In genomic region chr7:88226201-88226600, GRCh38 we compare ENCODE assay signal across 1 cellular context.
TF ChIP-seq lines count a peak whose summit lies in the region.

No MANE protein-coding gene starts in this region.

TF ChIP-seq in HepG2, 621 proteins besides CTCF, POLR2A, EP300 and RAD21 (continued from another document):
- TF ChIP-seq ZNF572 (CRISPR knock-in tag; IDR thresholded peaks at IDR 0.05) (no peak), ZNF44 (CRISPR knock-in tag; IDR thresholded peaks at IDR 0.05) (no peak), TBX3 (IDR thresholded peaks at IDR 0.05; ENCODE audit: borderline replicate concordance) (no peak), ZFP90 (CRISPR knock-in tag; IDR thresholded peaks at IDR 0.05; ENCODE audit: borderline replicate concordance) (no peak), ARNT (IDR thresholded peaks at IDR 0.05) (no peak), ZNF33A (CRISPR knock-in tag; IDR thresholded peaks at IDR 0.05; ENCODE audit: borderline replicate concordance) (no peak), ZNF574 (CRISPR knock-in tag; IDR thresholded peaks at IDR 0.05) (no peak), ZNF703 (CRISPR knock-in tag; IDR thresholded peaks at IDR 0.05; ENCODE audit: borderline replicate concordance) (no peak), ZNF513 (CRISPR knock-in tag; conservative IDR thresholded peaks at IDR 0.05) (no peak), NR2F6 (IDR thresholded peaks at IDR 0.05) (no peak; the same call in 1 of the 2 replicates), NR2F6 (CRISPR knock-in tag; IDR thresholded peaks at IDR 0.05) (peak; percentile 49; the same call in 1 of the 2 replicates), FOXA3 (CRISPR knock-in tag; IDR thresholded peaks at IDR 0.05) (peak; percentile 14; the same call in 1 of the 2 replicates)
